1 cellular context compared by ENCODE assay signal in the genomic region with DNA sequence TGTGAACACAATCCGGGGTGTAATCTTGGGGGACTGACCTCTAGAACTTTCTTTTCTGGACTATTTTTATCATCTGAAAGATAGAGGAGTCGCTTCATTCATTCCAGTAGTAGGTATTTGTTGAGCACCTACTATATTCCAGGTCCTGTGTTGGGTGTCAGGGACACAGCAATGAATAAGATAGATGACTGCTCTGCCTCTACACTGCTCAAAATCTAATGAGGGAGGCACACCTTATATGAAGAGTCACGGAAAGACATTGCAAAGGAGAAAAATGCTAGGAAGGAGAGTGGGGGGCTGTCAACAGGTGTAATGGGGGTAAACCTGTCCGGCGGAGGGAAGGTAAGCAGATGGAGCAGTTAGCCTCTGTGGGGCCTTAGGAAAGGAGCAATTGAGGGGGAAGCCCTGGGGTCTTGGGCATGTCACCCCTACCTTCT.
A peak's percentile ranks its signal among the peaks of the same experiment; 100 is the strongest.
TF ChIP-seq lines count a peak whose summit lies in the region.

No MANE protein-coding gene starts in this region.

TF ChIP-seq in K562, 482 proteins besides CTCF, POLR2A, EP300 and RAD21:
- TF ChIP-seq ZFX (CRISPR knock-in tag; IDR thresholded peaks at IDR 0.05) (0 out of 2 replicates have a peak, but pooled peaks have one; percentile 1), ZNF24 (IDR thresholded peaks at IDR 0.05) (peak; percentile 74), ZNF124 (CRISPR knock-in tag; IDR thresholded peaks at IDR 0.05) (no peak), PHF8 (IDR thresholded peaks at IDR 0.05; ENCODE audit: borderline replicate concordance, low read length) (0 out of 2 replicates have a peak, but pooled peaks have one; percentile 3), ZNF830 (CRISPR knock-in tag; IDR thresholded peaks at IDR 0.05) (no peak), ZKSCAN8 (CRISPR knock-in tag; IDR thresholded peaks at IDR 0.05) (peak; percentile 30; the same call in 1 of the 2 replicates), ZBTB7A (IDR thresholded peaks at IDR 0.05; ENCODE audit: borderline replicate concordance, control insufficient read depth, low read depth, low read length) (peak; percentile 90), RBM25 (IDR thresholded peaks at IDR 0.05; ENCODE audit: low read depth, low read length, severe bottlenecking) (peak; percentile 75), KLF1 (tag; IDR thresholded peaks at IDR 0.05) (0 out of 2 replicates have a peak, but pooled peaks have one; percentile 3), ZNF707 (CRISPR knock-in tag; conservative IDR thresholded peaks at IDR 0.05) (0 out of 2 replicates have a peak, but pooled peaks have one; percentile 12), ZC3H8 (IDR thresholded peaks at IDR 0.05) (0 out of 2 replicates have a peak, but pooled peaks have one; percentile 11), ZNF324 (CRISPR knock-in tag; IDR thresholded peaks at IDR 0.05) (no peak)
- TF ChIP-seq, protein P1, sequence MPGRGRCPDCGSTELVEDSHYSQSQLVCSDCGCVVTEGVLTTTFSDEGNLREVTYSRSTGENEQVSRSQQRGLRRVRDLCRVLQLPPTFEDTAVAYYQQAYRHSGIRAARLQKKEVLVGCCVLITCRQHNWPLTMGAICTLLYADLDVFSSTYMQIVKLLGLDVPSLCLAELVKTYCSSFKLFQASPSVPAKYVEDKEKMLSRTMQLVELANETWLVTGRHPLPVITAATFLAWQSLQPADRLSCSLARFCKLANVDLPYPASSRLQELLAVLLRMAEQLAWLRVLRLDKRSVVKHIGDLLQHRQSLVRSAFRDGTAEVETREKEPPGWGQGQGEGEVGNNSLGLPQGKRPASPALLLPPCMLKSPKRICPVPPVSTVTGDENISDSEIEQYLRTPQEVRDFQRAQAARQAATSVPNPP (IDR thresholded peaks at IDR 0.05; ENCODE audit: borderline replicate concordance, insufficient read depth, insufficient read length), result no peak
- TF ChIP-seq, protein P2, sequence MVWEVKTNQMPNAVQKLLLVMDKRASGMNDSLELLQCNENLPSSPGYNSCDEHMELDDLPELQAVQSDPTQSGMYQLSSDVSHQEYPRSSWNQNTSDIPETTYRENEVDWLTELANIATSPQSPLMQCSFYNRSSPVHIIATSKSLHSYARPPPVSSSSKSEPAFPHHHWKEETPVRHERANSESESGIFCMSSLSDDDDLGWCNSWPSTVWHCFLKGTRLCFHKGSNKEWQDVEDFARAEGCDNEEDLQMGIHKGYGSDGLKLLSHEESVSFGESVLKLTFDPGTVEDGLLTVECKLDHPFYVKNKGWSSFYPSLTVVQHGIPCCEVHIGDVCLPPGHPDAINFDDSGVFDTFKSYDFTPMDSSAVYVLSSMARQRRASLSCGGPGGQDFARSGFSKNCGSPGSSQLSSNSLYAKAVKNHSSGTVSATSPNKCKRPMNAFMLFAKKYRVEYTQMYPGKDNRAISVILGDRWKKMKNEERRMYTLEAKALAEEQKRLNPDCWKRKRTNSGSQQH (CRISPR knock-in tag; IDR thresholded peaks at IDR 0.05), result no peak
- TF ChIP-seq, protein P3, sequence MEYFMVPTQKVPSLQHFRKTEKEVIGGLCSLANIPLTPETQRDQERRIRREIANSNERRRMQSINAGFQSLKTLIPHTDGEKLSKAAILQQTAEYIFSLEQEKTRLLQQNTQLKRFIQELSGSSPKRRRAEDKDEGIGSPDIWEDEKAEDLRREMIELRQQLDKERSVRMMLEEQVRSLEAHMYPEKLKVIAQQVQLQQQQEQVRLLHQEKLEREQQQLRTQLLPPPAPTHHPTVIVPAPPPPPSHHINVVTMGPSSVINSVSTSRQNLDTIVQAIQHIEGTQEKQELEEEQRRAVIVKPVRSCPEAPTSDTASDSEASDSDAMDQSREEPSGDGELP (CRISPR knock-in tag; IDR thresholded peaks at IDR 0.05; ENCODE audit: borderline replicate concordance), result 0 out of 2 replicates have a peak, but pooled peaks have one; percentile 3
